1 cellular context compared by ENCODE assay signal in genomic region chr17:68247445-68248198, GRCh38.
TF ChIP-seq lines count a peak whose summit lies in the region.

AMZ2 (plus strand) TSS chr17:68248043; CDS start chr17:68250188, 2,145 bp downstream.

TF ChIP-seq in HEK293, 187 proteins besides CTCF, POLR2A, EP300 and RAD21 (continued from another document and continues in another):
- TF ChIP-seq, protein P1, sequence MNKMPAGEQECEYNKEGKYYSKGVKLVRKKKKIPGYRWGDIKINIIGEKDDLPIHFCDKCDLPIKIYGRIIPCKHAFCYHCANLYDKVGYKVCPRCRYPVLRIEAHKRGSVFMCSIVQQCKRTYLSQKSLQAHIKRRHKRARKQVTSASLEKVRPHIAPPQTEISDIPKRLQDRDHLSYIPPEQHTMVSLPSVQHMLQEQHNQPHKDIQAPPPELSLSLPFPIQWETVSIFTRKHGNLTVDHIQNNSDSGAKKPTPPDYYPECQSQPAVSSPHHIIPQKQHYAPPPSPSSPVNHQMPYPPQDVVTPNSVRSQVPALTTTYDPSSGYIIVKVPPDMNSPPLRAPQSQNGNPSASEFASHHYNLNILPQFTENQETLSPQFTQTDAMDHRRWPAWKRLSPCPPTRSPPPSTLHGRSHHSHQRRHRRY (tag by site-specific recombination; IDR thresholded peaks at IDR 0.05) = no peak
- TF ChIP-seq ZSCAN30 (tag by site-specific recombination; IDR thresholded peaks at IDR 0.05) = peak; percentile 78
- TF ChIP-seq REPIN1 (tag by site-specific recombination; IDR thresholded peaks at IDR 0.05; ENCODE audit: low read depth) = no peak
- peak; percentile 8 for TF ChIP-seq ZNF121 (tag by site-specific recombination; IDR thresholded peaks at IDR 0.05)
- no peak for TF ChIP-seq GFI1B (tag by site-specific recombination; IDR thresholded peaks at IDR 0.05)
- TF ChIP-seq ZBTB10 (tag by site-specific recombination; IDR thresholded peaks at IDR 0.05) = peak; percentile 59; the same call in 1 of the 2 replicates
- no peak for TF ChIP-seq ZSCAN16 (tag by site-specific recombination; IDR thresholded peaks at IDR 0.05)
- TF ChIP-seq HIC1 (tag by site-specific recombination; IDR thresholded peaks at IDR 0.05) = no peak
- TF ChIP-seq SP3 (tag by site-specific recombination; IDR thresholded peaks at IDR 0.05) = peak; percentile 91
- TF ChIP-seq ZNF488 (tag by site-specific recombination; IDR thresholded peaks at IDR 0.05) = no peak
- TF ChIP-seq, protein P2, sequence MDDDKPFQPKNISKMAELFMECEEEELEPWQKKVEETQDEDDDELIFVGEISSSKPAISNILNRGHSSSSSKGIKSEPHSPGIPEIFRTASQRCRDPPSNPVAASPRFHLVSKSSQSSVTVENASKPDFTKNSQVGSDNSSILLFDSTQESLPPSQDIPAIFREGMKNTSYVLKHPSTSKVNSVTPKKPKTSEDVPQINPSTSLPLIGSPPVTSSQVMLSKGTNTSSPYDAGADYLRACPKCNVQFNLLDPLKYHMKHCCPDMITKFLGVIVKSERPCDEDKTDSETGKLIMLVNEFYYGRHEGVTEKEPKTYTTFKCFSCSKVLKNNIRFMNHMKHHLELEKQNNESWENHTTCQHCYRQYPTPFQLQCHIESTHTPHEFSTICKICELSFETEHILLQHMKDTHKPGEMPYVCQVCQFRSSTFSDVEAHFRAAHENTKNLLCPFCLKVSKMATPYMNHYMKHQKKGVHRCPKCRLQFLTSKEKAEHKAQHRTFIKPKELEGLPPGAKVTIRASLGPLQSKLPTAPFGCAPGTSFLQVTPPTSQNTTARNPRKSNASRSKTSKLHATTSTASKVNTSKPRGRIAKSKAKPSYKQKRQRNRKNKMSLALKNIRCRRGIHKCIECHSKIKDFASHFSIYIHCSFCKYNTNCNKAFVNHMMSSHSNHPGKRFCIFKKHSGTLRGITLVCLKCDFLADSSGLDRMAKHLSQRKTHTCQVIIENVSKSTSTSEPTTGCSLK (tag by site-specific recombination; IDR thresholded peaks at IDR 0.05) = no peak
- 0 out of 2 replicates have a peak, but pooled peaks have one; percentile 30 for TF ChIP-seq YY1 (tag by site-specific recombination; IDR thresholded peaks at IDR 0.05)
- TF ChIP-seq ZNF404 (tag by site-specific recombination; IDR thresholded peaks at IDR 0.05) = no peak
- TF ChIP-seq ZNF221 (tag by site-specific recombination; IDR thresholded peaks at IDR 0.05; ENCODE audit: borderline replicate concordance) = no peak
- TF ChIP-seq ZNF391 (tag by site-specific recombination; IDR thresholded peaks at IDR 0.05; ENCODE audit: borderline replicate concordance, low read depth) = peak; percentile 70; the same call in 1 of the 2 replicates
- no peak for TF ChIP-seq ZNF785 (tag by site-specific recombination; IDR thresholded peaks at IDR 0.05)
- TF ChIP-seq ZNF701 (tag by site-specific recombination; IDR thresholded peaks at IDR 0.05) = no peak
- peak; percentile 71 for TF ChIP-seq ZBTB20 (tag by site-specific recombination; IDR thresholded peaks at IDR 0.05)
- TF ChIP-seq ZNF394 (tag by site-specific recombination; IDR thresholded peaks at IDR 0.05; ENCODE audit: borderline replicate concordance) = peak; percentile 24; the same call in 1 of the 2 replicates
- no peak for TF ChIP-seq ZNF670 (tag by site-specific recombination; IDR thresholded peaks at IDR 0.05; ENCODE audit: low read depth)
- TF ChIP-seq, protein P3, sequence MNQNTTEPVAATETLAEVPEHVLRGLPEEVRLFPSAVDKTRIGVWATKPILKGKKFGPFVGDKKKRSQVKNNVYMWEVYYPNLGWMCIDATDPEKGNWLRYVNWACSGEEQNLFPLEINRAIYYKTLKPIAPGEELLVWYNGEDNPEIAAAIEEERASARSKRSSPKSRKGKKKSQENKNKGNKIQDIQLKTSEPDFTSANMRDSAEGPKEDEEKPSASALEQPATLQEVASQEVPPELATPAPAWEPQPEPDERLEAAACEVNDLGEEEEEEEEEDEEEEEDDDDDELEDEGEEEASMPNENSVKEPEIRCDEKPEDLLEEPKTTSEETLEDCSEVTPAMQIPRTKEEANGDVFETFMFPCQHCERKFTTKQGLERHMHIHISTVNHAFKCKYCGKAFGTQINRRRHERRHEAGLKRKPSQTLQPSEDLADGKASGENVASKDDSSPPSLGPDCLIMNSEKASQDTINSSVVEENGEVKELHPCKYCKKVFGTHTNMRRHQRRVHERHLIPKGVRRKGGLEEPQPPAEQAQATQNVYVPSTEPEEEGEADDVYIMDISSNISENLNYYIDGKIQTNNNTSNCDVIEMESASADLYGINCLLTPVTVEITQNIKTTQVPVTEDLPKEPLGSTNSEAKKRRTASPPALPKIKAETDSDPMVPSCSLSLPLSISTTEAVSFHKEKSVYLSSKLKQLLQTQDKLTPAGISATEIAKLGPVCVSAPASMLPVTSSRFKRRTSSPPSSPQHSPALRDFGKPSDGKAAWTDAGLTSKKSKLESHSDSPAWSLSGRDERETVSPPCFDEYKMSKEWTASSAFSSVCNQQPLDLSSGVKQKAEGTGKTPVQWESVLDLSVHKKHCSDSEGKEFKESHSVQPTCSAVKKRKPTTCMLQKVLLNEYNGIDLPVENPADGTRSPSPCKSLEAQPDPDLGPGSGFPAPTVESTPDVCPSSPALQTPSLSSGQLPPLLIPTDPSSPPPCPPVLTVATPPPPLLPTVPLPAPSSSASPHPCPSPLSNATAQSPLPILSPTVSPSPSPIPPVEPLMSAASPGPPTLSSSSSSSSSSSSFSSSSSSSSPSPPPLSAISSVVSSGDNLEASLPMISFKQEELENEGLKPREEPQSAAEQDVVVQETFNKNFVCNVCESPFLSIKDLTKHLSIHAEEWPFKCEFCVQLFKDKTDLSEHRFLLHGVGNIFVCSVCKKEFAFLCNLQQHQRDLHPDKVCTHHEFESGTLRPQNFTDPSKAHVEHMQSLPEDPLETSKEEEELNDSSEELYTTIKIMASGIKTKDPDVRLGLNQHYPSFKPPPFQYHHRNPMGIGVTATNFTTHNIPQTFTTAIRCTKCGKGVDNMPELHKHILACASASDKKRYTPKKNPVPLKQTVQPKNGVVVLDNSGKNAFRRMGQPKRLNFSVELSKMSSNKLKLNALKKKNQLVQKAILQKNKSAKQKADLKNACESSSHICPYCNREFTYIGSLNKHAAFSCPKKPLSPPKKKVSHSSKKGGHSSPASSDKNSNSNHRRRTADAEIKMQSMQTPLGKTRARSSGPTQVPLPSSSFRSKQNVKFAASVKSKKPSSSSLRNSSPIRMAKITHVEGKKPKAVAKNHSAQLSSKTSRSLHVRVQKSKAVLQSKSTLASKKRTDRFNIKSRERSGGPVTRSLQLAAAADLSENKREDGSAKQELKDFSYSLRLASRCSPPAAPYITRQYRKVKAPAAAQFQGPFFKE (tag by site-specific recombination; IDR thresholded peaks at IDR 0.05; ENCODE audit: borderline replicate concordance) = no peak
- TF ChIP-seq ZNF600 (tag by site-specific recombination; IDR thresholded peaks at IDR 0.05) = peak; percentile 72
- peak; percentile 24 for TF ChIP-seq ZBTB8A (tag by site-specific recombination; IDR thresholded peaks at IDR 0.05)
- TF ChIP-seq BCL11A (tag by site-specific recombination; IDR thresholded peaks at IDR 0.05; ENCODE audit: low read depth) = no peak
- no peak for TF ChIP-seq ELK4 (IDR thresholded peaks at IDR 0.05; ENCODE audit: borderline replicate concordance, low read depth, low read length)
- peak; percentile 69; the same call in 1 of the 2 replicates for TF ChIP-seq ZBTB48 (tag by site-specific recombination; IDR thresholded peaks at IDR 0.05)
- peak; percentile 66; the same call in 1 of the 2 replicates for TF ChIP-seq ZNF692 (tag by site-specific recombination; IDR thresholded peaks at IDR 0.05)
- TF ChIP-seq ZNF37A (tag by site-specific recombination; IDR thresholded peaks at IDR 0.05) = no peak
- TF ChIP-seq, protein P4, sequence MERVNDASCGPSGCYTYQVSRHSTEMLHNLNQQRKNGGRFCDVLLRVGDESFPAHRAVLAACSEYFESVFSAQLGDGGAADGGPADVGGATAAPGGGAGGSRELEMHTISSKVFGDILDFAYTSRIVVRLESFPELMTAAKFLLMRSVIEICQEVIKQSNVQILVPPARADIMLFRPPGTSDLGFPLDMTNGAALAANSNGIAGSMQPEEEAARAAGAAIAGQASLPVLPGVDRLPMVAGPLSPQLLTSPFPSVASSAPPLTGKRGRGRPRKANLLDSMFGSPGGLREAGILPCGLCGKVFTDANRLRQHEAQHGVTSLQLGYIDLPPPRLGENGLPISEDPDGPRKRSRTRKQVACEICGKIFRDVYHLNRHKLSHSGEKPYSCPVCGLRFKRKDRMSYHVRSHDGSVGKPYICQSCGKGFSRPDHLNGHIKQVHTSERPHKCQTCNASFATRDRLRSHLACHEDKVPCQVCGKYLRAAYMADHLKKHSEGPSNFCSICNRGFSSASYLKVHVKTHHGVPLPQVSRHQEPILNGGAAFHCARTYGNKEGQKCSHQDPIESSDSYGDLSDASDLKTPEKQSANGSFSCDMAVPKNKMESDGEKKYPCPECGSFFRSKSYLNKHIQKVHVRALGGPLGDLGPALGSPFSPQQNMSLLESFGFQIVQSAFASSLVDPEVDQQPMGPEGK (tag by site-specific recombination; IDR thresholded peaks at IDR 0.05) = peak; percentile 76
- TF ChIP-seq ZNF549 (tag by site-specific recombination; IDR thresholded peaks at IDR 0.05) = no peak
